Comparison of ENCODE assay signal across 15 cellular contexts in genomic region chr4:72084587-72085011, GRCh38. TPM values are rescaled to one million over a fixed set of nuclear protein-coding genes. Genes with fewer than 3 reads are reported as not detected.
DNase-seq lines count a peak whose midpoint lies in the region; ATAC-seq and TF ChIP-seq lines count a peak whose summit lies in the region.
"Had no signal": no experiment of that assay in that cellular context is flagged by ENCODE, and none has a peak within 500 bp of the region (broad histone marks: within the 10 kb centered on the region; RNA-seq: fewer than 3 reads in every experiment).

No MANE protein-coding gene starts in this region.

- DNase-seq in renal cortical epithelial cell (ENCODE audit: low read depth) (peak; percentile 63), T-cell (no peak), MV-4-11 (lab: John Stamatoyannopoulos, UW) (no peak)
- DNase-seq: activated T-cell treated with anti-CD3 and anti-CD28 coated beads, Interleukin-2, amount 50 U/mL, for 72 hours; heart right ventricle; MM.1S had no signal

- no peak for TF ChIP-seq EP300 in gastroesophageal sphincter (IDR thresholded peaks at IDR 0.05)

- TF ChIP-seq POLR2A in gastroesophageal sphincter (IDR thresholded peaks at IDR 0.05) = no peak

- H3K36me3 Mint-ChIP-seq in T-cell = no peaks in the 10 kb centered on the region

- POLR2A ChIA-PET in T-cell (lab: Charles Lee) = interaction anchor here in 1 of 2 donors (0.6 kb wide), 1 partner anchor 16 kb away, joined by 3 read pairs; no protein-coding TSS in a partner anchor

- CTCF ChIA-PET in T-cell (lab: Charles Lee) = interaction anchor here in 1 of 2 donors (0.5 kb wide), 1 partner anchor 57 kb away, joined by 3 read pairs; no protein-coding TSS in a partner anchor

- H3K4me3 Mint-ChIP-seq in T-cell = no peak overlapping the region
- H3K4me3 Mint-ChIP-seq: activated T-cell treated with anti-CD3 and anti-CD28 coated beads, Interleukin-2, amount 50 U/mL, for 72 hours had no signal

- H3K27me3 ChIP-seq in gastroesophageal sphincter = no peaks in the 10 kb centered on the region
- H3K27me3 ChIP-seq: heart right ventricle had no signal

- 7 to 21% methylated on average over 3 of the region's 3 CpGs for WGBS in gastroesophageal sphincter (ENCODE audit: low coverage in 1 of 2), 2 donors

- no peak overlapping the region for H3K27ac Mint-ChIP-seq in T-cell
- H3K27ac Mint-ChIP-seq: activated T-cell treated with anti-CD3 and anti-CD28 coated beads, Interleukin-2, amount 50 U/mL, for 72 hours had no signal

- no peaks in the 10 kb centered on the region for H3K9me3 ChIP-seq in gastroesophageal sphincter
- H3K9me3 ChIP-seq: heart right ventricle had no signal

- ATAC-seq in GM18907 (IDR thresholded peaks at IDR 0.05; ENCODE audit: unreplicated experiment) (peak; percentile 84), HG02571 (IDR thresholded peaks at IDR 0.05; ENCODE audit: unreplicated experiment) (peak; percentile 79), HG03520 (IDR thresholded peaks at IDR 0.05; ENCODE audit: unreplicated experiment) (peak; percentile 62), T-cell (replicated peaks in 1 of 4) (no peak), gastroesophageal sphincter (no peak), GM21737 (IDR thresholded peaks at IDR 0.05; ENCODE audit: unreplicated experiment) (no peak)
- ATAC-seq: activated T-cell treated with anti-CD3 and anti-CD28 coated beads, Interleukin-2, amount 50 U/mL, for 72 hours; HCT116 had no signal

- H3K9me3 Mint-ChIP-seq in T-cell = peaks cover 0 to 8% (median 0%) of the 10 kb centered on the region in 3 donors
- H3K9me3 Mint-ChIP-seq: activated T-cell treated with anti-CD3 and anti-CD28 coated beads, Interleukin-2, amount 50 U/mL, for 72 hours had no signal

- no peaks in the 10 kb centered on the region for H3K36me3 ChIP-seq in gastroesophageal sphincter
- H3K36me3 ChIP-seq: heart right ventricle had no signal

- H3K27ac ChIP-seq in gastroesophageal sphincter = no peak overlapping the region
- H3K27ac ChIP-seq: heart right ventricle had no signal

- H3K4me1 ChIP-seq in gastroesophageal sphincter = no peaks in the 10 kb centered on the region
- H3K4me1 ChIP-seq: heart right ventricle had no signal

- TF ChIP-seq CTCF in gastroesophageal sphincter (IDR thresholded peaks at IDR 0.05) = no peak

- H3K4me3 ChIP-seq in gastroesophageal sphincter = no peak overlapping the region
- H3K4me3 ChIP-seq: heart right ventricle had no signal

- H3K4me1 Mint-ChIP-seq in T-cell = no peaks in the 10 kb centered on the region

- H3K27me3 Mint-ChIP-seq in T-cell = no peaks in the 10 kb centered on the region

RNA-seq across cellular contexts. Expression of gene NPFFR2, which starts 52.8 kb away (rescaled TPM):
- total RNA-seq in renal cortical epithelial cell = 2.7 and 34.0 TPM in 2 replicates
- total RNA-seq in T-cell = not detected
- total RNA-seq in gastroesophageal sphincter = under 1 TPM in 2 of 4 donors, not detected in 2; 0.54 TPM
- total RNA-seq: activated T-cell treated with anti-CD3 and anti-CD28 coated beads, Interleukin-2, amount 50 U/mL, for 72 hours; heart right ventricle; myocyte; OCI-LY7; subcutaneous adipose tissue had no signal

Comparison
In these comparisons a context has a peak if more than half of its experiments do, and no peak if none do; other contexts are left out.
1. ATAC-seq: peak in GM18907 (single experiment), HG02571 (single experiment) and HG03520 (single experiment); none in T-cell (0 of 4), gastroesophageal sphincter (single experiment) and GM21737 (single experiment).